Comparison of ENCODE assay signal across 9 cellular contexts in genomic region chr5:33439905-33440481, GRCh38. TPM values are rescaled to one million over a fixed set of nuclear protein-coding genes. Genes with fewer than 3 reads are reported as not detected.
DNase-seq lines count a peak whose midpoint lies in the region; TF ChIP-seq lines count a peak whose summit lies in the region.
"Had no signal": no experiment of that assay in that cellular context is flagged by ENCODE, and none has a peak within 500 bp of the region (broad histone marks: within the 10 kb centered on the region; RNA-seq: fewer than 3 reads in every experiment).

No MANE protein-coding gene starts in this region.

- H3K27ac Mint-ChIP-seq in CD4-positive, alpha-beta memory T cell: no peak overlapping the region
- H3K27ac Mint-ChIP-seq: activated naive CD4-positive, alpha-beta T cell treated with anti-CD3 and anti-CD28 coated beads, Interleukin-2, amount 50 U/mL, for 24 hours had no signal

- H3K4me1 ChIP-seq in CD4-positive, alpha-beta memory T cell (ENCODE audit: insufficient read depth, low read length): peaks cover 49% of the 10 kb centered on the region
- H3K4me1 ChIP-seq in Karpas-422 (ENCODE audit: low read length) (peaks cover 19% of the 10 kb centered on the region), neutrophil (ENCODE audit: control insufficient read depth in 1 of 2, insufficient read depth in 1 of 2, low read depth in 1 of 2, low read length in 1 of 2) (peaks cover 21 to 34% of the 10 kb centered on the region in 2 experiments)

- H3K4me3 ChIP-seq in CD4-positive, alpha-beta memory T cell (ENCODE audit: low read length in 2 of 2): peak overlapping the region; percentile 83 to 98
- H3K4me3 ChIP-seq in Karpas-422 (ENCODE audit: low read length) (peak overlapping the region; percentile 90), neutrophil (ENCODE audit: low read depth in 1 of 2, low read length in 1 of 2) (peak overlapping the region; percentile 68 to 83)

- POLR2A ChIA-PET in CD4-positive, alpha-beta memory T cell (lab: Charles Lee; ENCODE audit: partially characterized antibody): interaction anchor here (1.5 to 2.5 kb wide), 3 partner anchors 14 to 1475 kb away, joined by 4 to 7 read pairs (median 7); partner anchors contain the start of genes AMACR and RAD1

- H3K27me3 Mint-ChIP-seq in CD4-positive, alpha-beta memory T cell: no peaks in the 10 kb centered on the region
- H3K27me3 Mint-ChIP-seq: activated naive CD4-positive, alpha-beta T cell treated with anti-CD3 and anti-CD28 coated beads, Interleukin-2, amount 50 U/mL, for 24 hours had no signal

- H3K27me3 ChIP-seq in CD4-positive, alpha-beta memory T cell (ENCODE audit: insufficient read depth, low read length): no peaks in the 10 kb centered on the region
- H3K27me3 ChIP-seq in Karpas-422 (ENCODE audit: low read length): no peaks in the 10 kb centered on the region
- no peaks in the 10 kb centered on the region for H3K27me3 ChIP-seq in neutrophil

- H3K4me1 Mint-ChIP-seq in CD4-positive, alpha-beta memory T cell: peaks cover 20 to 27% (median 24%) of the 10 kb centered on the region in 4 donors

- H3K27ac ChIP-seq in CD4-positive, alpha-beta memory T cell (ENCODE audit: low read depth, low read length): peak overlapping the region; percentile 84
- H3K27ac ChIP-seq in Karpas-422 (ENCODE audit: low read length) (no peak overlapping the region), neutrophil (peak overlapping the region; percentile 73)

- CTCF ChIA-PET in CD4-positive, alpha-beta memory T cell (lab: Charles Lee; ENCODE audit: partially characterized antibody): interaction anchor here (1.6 to 2.7 kb wide), 2 partner anchors 495 to 529 kb away, joined by 8 to 13 read pairs; partner anchors contain the start of gene RXFP3

- H3K4me3 Mint-ChIP-seq in CD4-positive, alpha-beta memory T cell: no peak overlapping the region
- H3K4me3 Mint-ChIP-seq: activated naive CD4-positive, alpha-beta T cell treated with anti-CD3 and anti-CD28 coated beads, Interleukin-2, amount 50 U/mL, for 24 hours had no signal

- TF ChIP-seq CTCF in neutrophil (IDR thresholded peaks at IDR 0.05) (no peak), GM13976 (IDR thresholded peaks at IDR 0.05; ENCODE audit: borderline replicate concordance, control extremely low read depth, extremely low read depth, insufficient read depth, missing control alignments) (no peak)

- intact Hi-C loops in CD4-positive, alpha-beta memory T cell (cut with micrococcal nuclease): loop anchor here (1.0 to 10.0 kb wide), 6 partner anchors 417 to 1908 kb away; partner anchors contain the start of genes AMACR, BRIX1, C5orf22 and DROSHA

- in situ Hi-C loops in GM13976 (cut with MboI; ENCODE audit: low sequenced_read_pairs, unreplicated experiment): loop anchor here (10.0 to 25.0 kb wide), 2 partner anchors 525 to 1022 kb away; no protein-coding TSS in a partner anchor

- H3K36me3 ChIP-seq in CD4-positive, alpha-beta memory T cell (ENCODE audit: insufficient read depth, low read length): no peaks in the 10 kb centered on the region
- H3K36me3 ChIP-seq in Karpas-422 (ENCODE audit: insufficient read depth, low read length) (no peaks in the 10 kb centered on the region), neutrophil (no peaks in the 10 kb centered on the region)

- peaks cover 35% of the 10 kb centered on the region for H3K79me2 ChIP-seq in Karpas-422 (ENCODE audit: low read length)

- peak overlapping the region; percentile 73; the same call in 1 of the 2 replicates for H2AFZ ChIP-seq in Karpas-422 (ENCODE audit: low read length)

- H3K9ac ChIP-seq in Karpas-422 (ENCODE audit: low read length): peak overlapping the region; percentile 87

- no peaks in the 10 kb centered on the region for H3K9me3 Mint-ChIP-seq in CD4-positive, alpha-beta memory T cell
- H3K9me3 Mint-ChIP-seq: activated naive CD4-positive, alpha-beta T cell treated with anti-CD3 and anti-CD28 coated beads, Interleukin-2, amount 50 U/mL, for 24 hours had no signal

- H3K9me2 ChIP-seq in Karpas-422 (replicated peaks; ENCODE audit: insufficient read depth, low read length): no peaks in the 10 kb centered on the region

- DNase-seq in CD4-positive, alpha-beta memory T cell: no peak
- no peak for DNase-seq in Karpas-422
- DNase-seq in dermis blood vessel endothelial cell: peak; percentile 48
- DNase-seq in activated effector memory CD4-positive, alpha-beta T cell treated with anti-CD3 and anti-CD28 coated beads, Interleukin-2, amount 50 U/mL, for 16 hours: no peak
- no peak for DNase-seq in NCI-H1048 (lab: John Stamatoyannopoulos, UW)
- no peak for DNase-seq in GM13976 (ENCODE audit: low spot score)
- no peak for DNase-seq in NCI-H774 (lab: John Stamatoyannopoulos, UW)

- no peaks in the 10 kb centered on the region for H4K20me1 ChIP-seq in Karpas-422 (ENCODE audit: insufficient read depth, low read depth, low read length)

- no peaks in the 10 kb centered on the region for H3K36me3 Mint-ChIP-seq in CD4-positive, alpha-beta memory T cell

- H3K9me3 ChIP-seq in CD4-positive, alpha-beta memory T cell (ENCODE audit: control insufficient read depth in 1 of 2, low read length in 2 of 2): no peaks in the 10 kb centered on the region
- H3K9me3 ChIP-seq in Karpas-422 (ENCODE audit: low read length) (no peaks in the 10 kb centered on the region), neutrophil (no peaks in the 10 kb centered on the region)

- H3K4me2 ChIP-seq in Karpas-422 (ENCODE audit: low read depth, low read length, poor library complexity, severe bottlenecking): peak overlapping the region; percentile 93

RNA-seq across cellular contexts. Expression of gene TARS1, which starts 0.8 kb away (rescaled TPM):
- 100 to 1,000 TPM; 111 to 126 TPM for total RNA-seq in CD4-positive, alpha-beta memory T cell
- polyA plus RNA-seq in CD4-positive, alpha-beta memory T cell: 10 to 100 TPM; 51.9 to 61.3 TPM
- 107 and 132 TPM in 2 replicates for total RNA-seq in Karpas-422 (2014; rRNA removed; shearing (Covaris generic); ENCODE audit: low replicate concordance)
- total RNA-seq in dermis blood vessel endothelial cell: 196 and 227 TPM in 2 replicates
